ENCODE assay signal across 15 cellular contexts in the genomic region with DNA sequence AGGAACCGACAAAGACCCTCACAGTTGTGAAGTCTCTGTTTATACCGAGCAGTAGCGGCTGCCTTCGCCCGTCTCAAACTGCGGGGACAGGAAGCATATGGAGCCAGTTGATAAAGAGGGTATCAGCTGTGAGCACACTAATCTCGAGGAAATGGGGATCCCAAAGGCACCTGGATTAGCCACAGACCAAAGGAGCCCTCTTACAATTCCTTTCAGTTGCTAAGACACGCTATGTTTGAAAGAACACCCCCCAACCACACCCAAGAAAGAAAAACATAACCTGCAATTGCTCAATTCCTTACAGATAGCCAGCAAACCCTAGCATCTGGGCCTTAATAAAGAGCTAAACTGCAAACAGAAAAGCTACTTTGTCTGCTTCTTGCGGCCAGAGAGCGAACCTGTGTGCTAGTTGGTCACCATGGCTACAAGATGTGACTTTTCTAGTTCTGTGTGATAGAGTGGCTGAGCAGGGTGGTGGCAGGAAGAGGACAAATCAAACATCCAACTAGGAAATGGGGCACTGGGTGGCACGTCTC. TPM values are rescaled to one million over a fixed set of nuclear protein-coding genes. Genes with fewer than 3 reads are reported as not detected.
DNase-seq lines count a peak whose midpoint lies in the region; ATAC-seq, FAIRE-seq and TF ChIP-seq lines count a peak whose summit lies in the region.
"Had no signal": no experiment of that assay in that cellular context is flagged by ENCODE, and none has a peak within 500 bp of the region (broad histone marks: within the 10 kb centered on the region; RNA-seq: fewer than 3 reads in every experiment).

No MANE protein-coding gene starts in this region.

- intact Hi-C loops in PC-9 (cut with micrococcal nuclease; ENCODE audit: unreplicated experiment) (no loop called here), head of caudate nucleus (cut with DNase I) (loop anchor here (5.0 kb wide), 1 partner anchor 255 kb away; the partner anchor contains the start of gene N4BP2)

- CTCF ChIA-PET in PC-9 (lab: Charles Lee): no interaction called here

- POLR2A ChIA-PET in PC-9 (lab: Charles Lee; ENCODE audit: unreplicated experiment): interaction anchor here (0.6 to 0.7 kb wide), 3 partner anchors 17 to 361 kb away, joined by 3 to 4 read pairs (median 3); no protein-coding TSS in a partner anchor

- peak overlapping the region; percentile 37 for H3K4me2 ChIP-seq in PC-9

- no peaks in the 10 kb centered on the region for H3K9me3 ChIP-seq in PC-9 (ENCODE audit: insufficient read depth, low read depth)
- no peaks in the 10 kb centered on the region for H3K9me3 ChIP-seq in effector memory CD4-positive, alpha-beta T cell (ENCODE audit: control insufficient read depth, low read length)
- H3K9me3 ChIP-seq in neuron (ENCODE audit: low read length): no peaks in the 10 kb centered on the region
- H3K9me3 ChIP-seq: pancreas had no signal

- no peaks in the 10 kb centered on the region for H4K20me1 ChIP-seq in PC-9 (ENCODE audit: insufficient read depth)

- DNase-seq in D721Med (ENCODE audit: insufficient read length, low spot score) (no peak), PC-9 (peak; percentile 56 to 90), head of caudate nucleus (no peak), DMS114 treated with DMSO at 0.1 percent for 48 hours (lab: John Stamatoyannopoulos, UW; ENCODE audit: unreplicated experiment) (no peak), NCI-H774 (lab: John Stamatoyannopoulos, UW) (no peak)
- DNase-seq in effector memory CD4-positive, alpha-beta T cell: no peak
- DNase-seq: activated gamma-delta T cell; DMS 273 treated with DMSO at 0.1 percent for 48 hours; HCEC 1CT; IMR-90; kidney glomerular epithelial cell; pancreas; stimulated activated CD4-positive, alpha-beta T cell treated with anti-CD3 and anti-CD28 coated beads, Interleukin-1b, Interleukin-23, amount 100 ng/mL, for 48 hours had no signal

- no peak for ATAC-seq in GM19452 (IDR thresholded peaks at IDR 0.05; ENCODE audit: unreplicated experiment)

- H3K27me3 ChIP-seq in PC-9 (ENCODE audit: insufficient read depth, low read depth): no peaks in the 10 kb centered on the region
- H3K27me3 ChIP-seq in effector memory CD4-positive, alpha-beta T cell (replicated peaks; ENCODE audit: control insufficient read depth, insufficient read depth, low read length, poor library complexity, severe bottlenecking): no peaks in the 10 kb centered on the region
- H3K27me3 ChIP-seq in neuron (ENCODE audit: insufficient read depth, low read length): no peaks in the 10 kb centered on the region
- H3K27me3 ChIP-seq: pancreas had no signal

- no peaks in the 10 kb centered on the region for H3K36me3 ChIP-seq in PC-9 (ENCODE audit: low read depth)
- H3K36me3 ChIP-seq in effector memory CD4-positive, alpha-beta T cell (ENCODE audit: control insufficient read depth, insufficient read depth, low read length): no peaks in the 10 kb centered on the region
- no peaks in the 10 kb centered on the region for H3K36me3 ChIP-seq in neuron (ENCODE audit: insufficient read depth, low read length)
- H3K36me3 ChIP-seq: pancreas had no signal

- no peak overlapping the region for H3K4me3 ChIP-seq in PC-9
- no peak overlapping the region for H3K4me3 ChIP-seq in effector memory CD4-positive, alpha-beta T cell (ENCODE audit: insufficient read depth, low read depth, low read length, poor library complexity, severe bottlenecking)
- H3K4me3 ChIP-seq in neuron (ENCODE audit: low read length): no peak overlapping the region
- H3K4me3 ChIP-seq: pancreas had no signal

- peak overlapping the region; percentile 67; the same call in 1 of the 2 replicates for H2AFZ ChIP-seq in PC-9
- peak overlapping the region; percentile 16 for H2AFZ ChIP-seq in neuron (ENCODE audit: low read depth, low read length)

- peaks cover 55% of the 10 kb centered on the region for H3K4me1 ChIP-seq in PC-9 (replicated peaks; ENCODE audit: insufficient read depth)
- H3K4me1 ChIP-seq in effector memory CD4-positive, alpha-beta T cell (ENCODE audit: control insufficient read depth, insufficient read depth, low read length, poor library complexity, severe bottlenecking): peaks cover 41% of the 10 kb centered on the region
- H3K4me1 ChIP-seq in neuron (ENCODE audit: insufficient read depth, low read length): peaks cover 32% of the 10 kb centered on the region

- H3K79me2 ChIP-seq in PC-9 (ENCODE audit: low read depth): no peaks in the 10 kb centered on the region

- TF ChIP-seq CTCF in D721Med (IDR thresholded peaks at IDR 0.05; ENCODE audit: insufficient read depth, missing control alignments): no peak
- no peak for TF ChIP-seq CTCF in PC-9 (conservative IDR thresholded peaks at IDR 0.05)

- no TSS peak for BruUV-seq in PC-9 (replicated peaks; lab: Mats Ljungman, UMichigan)

- peak; percentile 32 for FAIRE-seq in D721Med (lab: Jason Lieb, UNC)
- FAIRE-seq: pancreas had no signal

- H3K27ac ChIP-seq in PC-9: peak overlapping the region; percentile 38
- H3K27ac ChIP-seq in effector memory CD4-positive, alpha-beta T cell (ENCODE audit: insufficient read depth, low read length, poor library complexity, severe bottlenecking): peak overlapping the region; percentile 47
- H3K27ac ChIP-seq: pancreas had no signal

- peaks cover 26% of the 10 kb centered on the region for H3F3A ChIP-seq in PC-9 (ENCODE audit: insufficient read depth, low read depth)

- H3K9me2 ChIP-seq in PC-9 (ENCODE audit: insufficient read depth): no peaks in the 10 kb centered on the region

RNA-seq across cellular contexts. Expression of gene CHRNA9, which starts 23.3 kb away (rescaled TPM):
- not detected in 2 replicates for total RNA-seq in PC-9 (2021)
- total RNA-seq: IMR-90, pancreas had no signal

Comparison
In these comparisons a context has a peak if more than half of its experiments do, and no peak if none do; other contexts are left out.
1. DNase-seq: peak in PC-9 (2 of 2); none in D721Med (single experiment), effector memory CD4-positive, alpha-beta T cell (0 of 3), head of caudate nucleus (0 of 42), DMS114 treated with DMSO at 0.1 percent for 48 hours (single experiment) and NCI-H774 (single experiment).